10 cellular contexts compared by ENCODE assay signal in genomic region chr6:31727717-31728671, GRCh38. TPM values are rescaled to one million over a fixed set of nuclear protein-coding genes. Genes with fewer than 3 reads are reported as not detected.
A peak's percentile ranks its signal among the peaks of the same experiment; 100 is the strongest.
DNase-seq lines count a peak whose midpoint lies in the region; ATAC-seq and TF ChIP-seq lines count a peak whose summit lies in the region.
"Had no signal": no experiment of that assay in that cellular context is flagged by ENCODE, and none has a peak within 500 bp of the region (broad histone marks: within the 10 kb centered on the region; RNA-seq: fewer than 3 reads in every experiment).

No MANE protein-coding gene starts in this region.

- H3K4me3 Mint-ChIP-seq in MCF 10A (ENCODE audit: unreplicated experiment) (no peak overlapping the region), memory B cell (peak overlapping the region; percentile 100)
- H3K4me3 Mint-ChIP-seq in activated naive CD8-positive, alpha-beta T cell treated with anti-CD3 and anti-CD28 coated beads, Interleukin-2, amount 50 U/mL, for 24 hours, result peak overlapping the region; percentile 40

- in situ Hi-C loops in T47D (cut with HindIII; ENCODE audit: low pct_unique_long_range_greater_than_20kb, low sequenced_read_pairs), result no loop called here

- H3K27ac Mint-ChIP-seq in MCF 10A (ENCODE audit: low read depth, unreplicated experiment) (no peak overlapping the region), memory B cell (peak overlapping the region; percentile 97)
- H3K27ac Mint-ChIP-seq in activated naive CD8-positive, alpha-beta T cell treated with anti-CD3 and anti-CD28 coated beads, Interleukin-2, amount 50 U/mL, for 24 hours, result peak overlapping the region; percentile 64

- TF ChIP-seq CTCF in MCF 10A (IDR thresholded peaks at IDR 0.05; ENCODE audit: unreplicated experiment), result no peak

- H3K27ac ChIP-seq in urinary bladder (ENCODE audit: low read depth), result no peak overlapping the region

- H3K36me3 ChIP-seq in urinary bladder (ENCODE audit: insufficient read depth), result peaks cover 2% of the 10 kb centered on the region

- intact Hi-C loops in MCF 10A (cut with micrococcal nuclease), result loop anchor here (2.0 kb wide), 4 partner anchors 41 to 103 kb away; partner anchors contain the start of genes LY6G5C and VARS1

- H3K4me1 Mint-ChIP-seq in MCF 10A (ENCODE audit: insufficient read depth, unreplicated experiment) (peaks cover 7% of the 10 kb centered on the region), memory B cell (peaks cover 42% of the 10 kb centered on the region)
- peaks cover 61% of the 10 kb centered on the region for H3K4me1 Mint-ChIP-seq in activated naive CD8-positive, alpha-beta T cell treated with anti-CD3 and anti-CD28 coated beads, Interleukin-2, amount 50 U/mL, for 24 hours

- WGBS in urinary bladder, result 66% methylated on average over 41 of the region's 41 CpGs

- CTCF ChIA-PET in MCF 10A (lab: Yijun Ruan, JAX), result interaction anchor here (0.6 to 2.3 kb wide), 8 partner anchors 11 to 986 kb away, joined by 4 to 7 read pairs (median 6); partner anchors contain the start of gene HSPA1B

- peak overlapping the region; percentile 52 for H3K4me3 ChIP-seq in urinary bladder (ENCODE audit: low read depth, low read length)

- peak; percentile 0 for ATAC-seq in activated naive CD8-positive, alpha-beta T cell treated with anti-CD3 and anti-CD28 coated beads, Interleukin-2, amount 50 U/mL, for 24 hours
- ATAC-seq in memory B cell (ENCODE audit: low read depth) (no peak), GM21423 (IDR thresholded peaks at IDR 0.05; ENCODE audit: unreplicated experiment) (no peak)

- no peaks in the 10 kb centered on the region for H3K4me1 ChIP-seq in urinary bladder (ENCODE audit: insufficient read depth)

- POLR2A ChIA-PET in MCF 10A (lab: Yijun Ruan, JAX), result interaction anchor here (1.1 to 11.8 kb wide), 6 partner anchors 12 to 103 kb away, joined by 3 to 95 read pairs (median 12); partner anchors contain the start of genes HSPA1B, LSM2, LY6G6D and MSH5

- DNase-seq in T47D (ENCODE audit: low read depth in 1 of 2, low spot score in 1 of 2) (peak; percentile 57 to 66), MCF 10A (ENCODE audit: unreplicated experiment) (no peak), memory B cell (ENCODE audit: low spot score in 2 of 2) (no peak), NCI-H345 (lab: John Stamatoyannopoulos, UW) (no peak), NCI-H1092 (lab: John Stamatoyannopoulos, UW) (no peak)
- DNase-seq in activated naive CD8-positive, alpha-beta T cell treated with anti-CD3 and anti-CD28 coated beads, Interleukin-2, amount 50 U/mL, for 24 hours, result no peak
- DNase-seq: activated CD8-positive, alpha-beta memory T cell treated with anti-CD3 and anti-CD28 coated beads, Interleukin-2, amount 50 U/mL, for 4 hours had no signal

- no TSS peak for BruUV-seq in MCF 10A (replicated peaks; lab: Mats Ljungman, UMichigan)

- H3K9me3 Mint-ChIP-seq in MCF 10A (ENCODE audit: unreplicated experiment) (no peaks in the 10 kb centered on the region), memory B cell (no peaks in the 10 kb centered on the region)
- H3K9me3 Mint-ChIP-seq in activated naive CD8-positive, alpha-beta T cell treated with anti-CD3 and anti-CD28 coated beads, Interleukin-2, amount 50 U/mL, for 24 hours, result no peaks in the 10 kb centered on the region

- H3K27me3 Mint-ChIP-seq in MCF 10A (ENCODE audit: insufficient read depth, unreplicated experiment), result no peaks in the 10 kb centered on the region
- H3K27me3 Mint-ChIP-seq in activated naive CD8-positive, alpha-beta T cell treated with anti-CD3 and anti-CD28 coated beads, Interleukin-2, amount 50 U/mL, for 24 hours, result no peaks in the 10 kb centered on the region
- no peaks in the 10 kb centered on the region for H3K27me3 Mint-ChIP-seq in memory B cell

- peaks cover 28% of the 10 kb centered on the region for H3K36me3 Mint-ChIP-seq in MCF 10A (ENCODE audit: insufficient read depth, unreplicated experiment)
- H3K36me3 Mint-ChIP-seq in activated naive CD8-positive, alpha-beta T cell treated with anti-CD3 and anti-CD28 coated beads, Interleukin-2, amount 50 U/mL, for 24 hours (ENCODE audit: low read depth), result peaks cover 27% of the 10 kb centered on the region
- H3K36me3 Mint-ChIP-seq in memory B cell, result peaks cover 28% of the 10 kb centered on the region

RNA-seq across cellular contexts. Expression of gene DDAH2, which starts 1.1 kb away (rescaled TPM):
- 8.5 and 13.5 TPM in 2 replicates for total RNA-seq in MCF 10A (2022)
- 81.6 TPM for total RNA-seq in urinary bladder
- polyA plus RNA-seq in urinary bladder, result 115 TPM

RNA-seq across cellular contexts. Expression of gene MPIG6B, which starts 4.8 kb away (rescaled TPM):
- total RNA-seq in MCF 10A (2022) (not detected in 2 replicates), urinary bladder (0.32 TPM)
- polyA plus RNA-seq in urinary bladder, result 0.62 TPM
- total RNA-seq: HT1080 had no signal

RNA-seq across cellular contexts. Expression of gene LY6G6C, which starts 6.4 kb away (rescaled TPM):
- total RNA-seq in MCF 10A (2022) (0.32 TPM in 1 of 2 replicates, not detected in the other), urinary bladder (not detected)
- polyA plus RNA-seq in urinary bladder, result not detected
- total RNA-seq: HT1080 had no signal

RNA-seq across cellular contexts. Expression of gene CLIC1, which starts 8.3 kb away (rescaled TPM):
- total RNA-seq in MCF 10A (2022) (511 and 632 TPM in 2 replicates), urinary bladder (200 TPM)
- 303 TPM for polyA plus RNA-seq in urinary bladder

RNA-seq across cellular contexts. Expression of gene MSH5, which starts 11.8 kb away (rescaled TPM):
- total RNA-seq in MCF 10A (2022) (36.6 and 43.1 TPM in 2 replicates), urinary bladder (14.8 TPM)
- polyA plus RNA-seq in urinary bladder, result 2.9 TPM

Comparison
In these comparisons a context has a peak if more than half of its experiments do, and no peak if none do; other contexts are left out.
1. DNase-seq: peak in T47D (2 of 2); none in MCF 10A (single experiment), activated naive CD8-positive, alpha-beta T cell treated with anti-CD3 and anti-CD28 coated beads, Interleukin-2, amount 50 U/mL, for 24 hours (single experiment), memory B cell (0 of 2), NCI-H345 (single experiment) and NCI-H1092 (single experiment).